In genomic region chr9:110738982-110739381, GRCh38 we compare ENCODE assay signal across 19 cellular contexts.
DNase-seq lines count a peak whose midpoint lies in the region; ATAC-seq, FAIRE-seq and TF ChIP-seq lines count a peak whose summit lies in the region.
"Had no signal": no experiment of that assay in that cellular context is flagged by ENCODE, and none has a peak within 500 bp of the region (broad histone marks: within the 10 kb centered on the region; RNA-seq: fewer than 3 reads in every experiment).

No MANE protein-coding gene starts in this region.

- peaks cover 18% of the 10 kb centered on the region for H3K4me1 ChIP-seq in endothelial cell of umbilical vein (ENCODE audit: control insufficient read depth, extremely low read depth, insufficient read depth, low read length)
- H3K4me1 ChIP-seq in gastrocnemius medialis = peaks cover 9 to 11% of the 10 kb centered on the region in 2 donors

- intact Hi-C loops in endothelial cell of umbilical vein (cut with micrococcal nuclease) = no loop called here
- intact Hi-C loops in gastrocnemius medialis (cut with DNase I; ENCODE audit: low total_unique reads) = no loop called here

- dilution Hi-C loops in endothelial cell of umbilical vein (cut with MboI; ENCODE audit: extremely low pct_ligation_motif_present, low sequenced_read_pairs) = no loop called here

- H3K9ac ChIP-seq in endothelial cell of umbilical vein (replicated peaks; ENCODE audit: extremely low read depth, insufficient read depth, low read length) = no peak overlapping the region
- H3K9ac ChIP-seq: KMS-11 had no signal

- H3K4me2 ChIP-seq in endothelial cell of umbilical vein (ENCODE audit: insufficient read depth, low read length) = no peak overlapping the region
- H3K4me2 ChIP-seq: KMS-11 had no signal

- H4K20me1 ChIP-seq in endothelial cell of umbilical vein (replicated peaks; ENCODE audit: control insufficient read depth, extremely low read depth, insufficient read depth, low read length) = no peaks in the 10 kb centered on the region

- no peaks in the 10 kb centered on the region for H3K79me2 ChIP-seq in endothelial cell of umbilical vein (ENCODE audit: control insufficient read depth, insufficient read depth, low read length)

- H3K27me3 ChIP-seq in endothelial cell of umbilical vein (ENCODE audit: control insufficient read depth in 2 of 2, insufficient read depth in 2 of 2, low read length in 2 of 2) (no peaks in the 10 kb centered on the region), gastrocnemius medialis (no peaks in the 10 kb centered on the region)

- ATAC-seq in gastrocnemius medialis = no peak
- ATAC-seq: GM12878 had no signal

- TF ChIP-seq POLR2A in endothelial cell of umbilical vein (IDR thresholded peaks at IDR 0.05; ENCODE audit: low read depth, low read length) = no peak
- no peak for TF ChIP-seq POLR2A in gastrocnemius medialis (IDR thresholded peaks at IDR 0.05)

- peak; percentile 55 for DNase-seq in EH (ENCODE audit: low read depth)
- DNase-seq in HCEC 1CT = peak; percentile 50
- peak; percentile 69 for DNase-seq in M059J (ENCODE audit: low read depth)
- DNase-seq in endothelial cell of umbilical vein (ENCODE audit: low read depth, low spot score) = no peak
- no peak for DNase-seq in NCI-H2196 (lab: John Stamatoyannopoulos, UW; ENCODE audit: unreplicated experiment)
- no peak for DNase-seq in NCI-H1417 (lab: John Stamatoyannopoulos, UW)
- DNase-seq in gastrocnemius medialis = no peak
- DNase-seq: GDM1, NCI-H1092, NCI-H1436, NCI-H187, NCI-H2171 treated with DMSO at 0.1 percent for 48 hours, NCI-H446 treated with DMSO at 0.1 percent for 48 hours, NCI-H526, SHP77 had no signal

- H3K9me3 ChIP-seq in endothelial cell of umbilical vein (replicated peaks; ENCODE audit: control insufficient read depth, insufficient read depth, low read length) (no peaks in the 10 kb centered on the region), gastrocnemius medialis (no peaks in the 10 kb centered on the region)

- in situ Hi-C loops in gastrocnemius medialis (cut with MboI; ENCODE audit: low sequenced_read_pairs in 4 of 4) = loop anchor here in 1 of 4 donors (25.0 kb wide), 1 partner anchor 98 kb away; no protein-coding TSS in a partner anchor

- H2AFZ ChIP-seq in endothelial cell of umbilical vein (ENCODE audit: low read depth, low read length) = no peak overlapping the region

- CTCF ChIA-PET in endothelial cell of umbilical vein (lab: Charles Lee) = no interaction called here

- H3K27ac ChIP-seq in endothelial cell of umbilical vein (ENCODE audit: insufficient read depth, low read depth, low read length) = no peak overlapping the region
- no peak overlapping the region for H3K27ac ChIP-seq in gastrocnemius medialis
- H3K27ac ChIP-seq: KMS-11, RWPE1 had no signal

- FAIRE-seq in endothelial cell of umbilical vein (lab: Jason Lieb, UNC) = no peak
- FAIRE-seq: D721Med, GM12878 had no signal

- no TSS peak for BruUV-seq in endothelial cell of umbilical vein (replicated peaks; lab: Mats Ljungman, UMichigan)

- no peaks in the 10 kb centered on the region for H3K9me1 ChIP-seq in endothelial cell of umbilical vein (replicated peaks; ENCODE audit: control insufficient read depth, extremely low read depth, insufficient read depth, low read length)

- POLR2A ChIA-PET in endothelial cell of umbilical vein (lab: Charles Lee) = no interaction called here

- TF ChIP-seq CTCF in endothelial cell of umbilical vein (IDR thresholded peaks at IDR 0.05; ENCODE audit: extremely low read depth in 1 of 2, insufficient read depth in 1 of 2, low read depth in 1 of 2, low read length in 2 of 2) (no peak), gastrocnemius medialis (IDR thresholded peaks at IDR 0.05 in 4 of 5, conservative IDR thresholded peaks at IDR 0.05 in 1 of 5) (no peak)

- no peaks in the 10 kb centered on the region for H3K36me3 ChIP-seq in endothelial cell of umbilical vein (ENCODE audit: control insufficient read depth in 2 of 2, extremely low read depth in 1 of 2, insufficient read depth in 2 of 2, low read length in 2 of 2)
- no peaks in the 10 kb centered on the region for H3K36me3 ChIP-seq in gastrocnemius medialis

- H3K4me3 ChIP-seq in endothelial cell of umbilical vein (replicated peaks in 1 of 3; ENCODE audit: insufficient read depth in 1 of 3, low read depth in 1 of 3, low read length in 3 of 3) (no peak overlapping the region), gastrocnemius medialis (no peak overlapping the region)
- H3K4me3 ChIP-seq: GM12878 had no signal

TF ChIP-seq in endothelial cell of umbilical vein, 7 proteins besides CTCF, POLR2A, EP300 and RAD21:
- TF ChIP-seq GATA2 (IDR thresholded peaks at IDR 0.05; ENCODE audit: insufficient read depth, insufficient read length, low read depth, low read length) (peak; percentile 90), FOS (IDR thresholded peaks at IDR 0.05; ENCODE audit: borderline replicate concordance, insufficient read depth, low read length) (peak; percentile 43), MYC (IDR thresholded peaks at IDR 0.05; ENCODE audit: low read depth, low read length) (no peak), POLR2AphosphoS5 (IDR thresholded peaks at IDR 0.05; ENCODE audit: insufficient read depth, low read depth, low read length) (peak; percentile 29), JUN (IDR thresholded peaks at IDR 0.05; ENCODE audit: borderline replicate concordance, insufficient read depth, insufficient read length, low read depth) (no peak), MAX (IDR thresholded peaks at IDR 0.05; ENCODE audit: insufficient read depth, insufficient read length) (no peak)

Comparison
In these comparisons a context has a peak if more than half of its experiments do, and no peak if none do; other contexts are left out.
1. DNase-seq: peak in EH (single experiment), HCEC 1CT (single experiment) and M059J (single experiment); none in endothelial cell of umbilical vein (single experiment), NCI-H2196 (single experiment), NCI-H1417 (0 of 3) and gastrocnemius medialis (0 of 2).